In genomic region chr1:43789604-43790288, GRCh38 we compare ENCODE assay signal across 28 cellular contexts.
DNase-seq lines count a peak whose midpoint lies in the region; ATAC-seq lines count a peak whose summit lies in the region.
"Had no signal": no experiment of that assay in that cellular context is flagged by ENCODE, and none has a peak within 500 bp of the region (broad histone marks: within the 10 kb centered on the region; RNA-seq: fewer than 3 reads in every experiment).

No MANE protein-coding gene starts in this region.

- no peaks in the 10 kb centered on the region for H3K36me3 Mint-ChIP-seq in activated T-helper 1 cell treated with anti-CD3 and anti-CD28 coated beads, Interleukin-12 subunit alpha, Interleukin-12 subunit beta, Interleukin-2, Interleukin-4 antibody, amounts not matched to agents 30 ng/mL and 10 ng/mL and 1 ng/mL, durations not matched to agents 14 hours and 24 hours and 36 hours (ENCODE audit: low read depth)
- H3K36me3 Mint-ChIP-seq in stimulated activated effector memory CD8-positive, alpha-beta T cell treated with anti-CD3 and anti-CD28 coated beads, Interleukin-12 subunit alpha, Interleukin-12 subunit beta, amount 100 ng/mL, for 72 hours, result peaks cover 6% of the 10 kb centered on the region
- H3K36me3 Mint-ChIP-seq: mesothelial cell of epicardium, natural killer cell had no signal

- no peak for DNase-seq in activated CD4-positive, CD25-positive, alpha-beta regulatory T cell treated with anti-CD3 and anti-CD28 coated beads, Interleukin-2, amount 50 U/mL, for 72 hours
- peak in 4 of 6 experiments; percentile 6 to 61 (median 50) for DNase-seq in stimulated activated naive CD4-positive, alpha-beta T cell (lab: John Stamatoyannopoulos, UW)
- no peak for DNase-seq in stimulated activated naive CD4-positive, alpha-beta T cell treated with Interleukin-2 at 50 U/mL for 16 hours (lab: John Stamatoyannopoulos, UW)
- peak; percentile 6 for DNase-seq in activated T-helper 1 cell treated with anti-CD3 and anti-CD28 coated beads, Interleukin-12 subunit alpha, Interleukin-12 subunit beta, Interleukin-2, Interleukin-4 antibody, amounts not matched to agents 30 ng/mL and 10 ng/mL and 1 ng/mL, durations not matched to agents 14 hours and 24 hours and 36 hours (ENCODE audit: low spot score)
- no peak for DNase-seq in stimulated activated effector memory CD8-positive, alpha-beta T cell treated with anti-CD3 and anti-CD28 coated beads, Interleukin-12 subunit alpha, Interleukin-12 subunit beta, amount 100 ng/mL, for 72 hours (ENCODE audit: low spot score in 2 of 2)
- no peak for DNase-seq in NOMO-1 treated with dmso at 0.1 percent for 144 hours (lab: John Stamatoyannopoulos, UW; ENCODE audit: unreplicated experiment)
- DNase-seq in substantia nigra (lab: John Stamatoyannopoulos, UW), result no peak
- DNase-seq: activated T-cell treated with anti-CD3 and anti-CD28 coated beads, Interleukin-2, amount 50 U/mL, for 48 hours; body of pancreas; effector CD8-positive, alpha-beta T cell; erythroblast; GM23248; kidney; natural killer cell; NCI-H1105; NCI-H187 treated with DMSO at 0.1 percent for 48 hours; NCI-H2171 treated with DMSO at 0.1 percent for 48 hours; NCI-H526; Peyer's patch; SIG-M5; stimulated activated CD4-positive, alpha-beta T cell treated with anti-CD3 and anti-CD28 coated beads, Interleukin-15, amount 100 ng/mL, for 24 hours; stomach; SW 1271 had no signal

- H3K27ac Mint-ChIP-seq in activated T-helper 1 cell treated with anti-CD3 and anti-CD28 coated beads, Interleukin-12 subunit alpha, Interleukin-12 subunit beta, Interleukin-2, Interleukin-4 antibody, amounts not matched to agents 30 ng/mL and 10 ng/mL and 1 ng/mL, durations not matched to agents 14 hours and 24 hours and 36 hours, result no peak overlapping the region
- no peak overlapping the region for H3K27ac Mint-ChIP-seq in stimulated activated effector memory CD8-positive, alpha-beta T cell treated with anti-CD3 and anti-CD28 coated beads, Interleukin-12 subunit alpha, Interleukin-12 subunit beta, amount 100 ng/mL, for 72 hours
- H3K27ac Mint-ChIP-seq: mesothelial cell of epicardium, natural killer cell had no signal

- ATAC-seq in activated CD4-positive, CD25-positive, alpha-beta regulatory T cell treated with anti-CD3 and anti-CD28 coated beads, Interleukin-2, amount 50 U/mL, for 24 hours, result peak; percentile 63 to 80
- ATAC-seq in stimulated activated effector memory CD8-positive, alpha-beta T cell treated with anti-CD3 and anti-CD28 coated beads, Interleukin-12 subunit alpha, Interleukin-12 subunit beta, amount 100 ng/mL, for 72 hours, result peak; percentile 55
- ATAC-seq: body of pancreas had no signal

- no peak overlapping the region for H3K4me3 Mint-ChIP-seq in activated T-helper 1 cell treated with anti-CD3 and anti-CD28 coated beads, Interleukin-12 subunit alpha, Interleukin-12 subunit beta, Interleukin-2, Interleukin-4 antibody, amounts not matched to agents 30 ng/mL and 10 ng/mL and 1 ng/mL, durations not matched to agents 14 hours and 24 hours and 36 hours
- H3K4me3 Mint-ChIP-seq in stimulated activated effector memory CD8-positive, alpha-beta T cell treated with anti-CD3 and anti-CD28 coated beads, Interleukin-12 subunit alpha, Interleukin-12 subunit beta, amount 100 ng/mL, for 72 hours, result no peak overlapping the region
- H3K4me3 Mint-ChIP-seq: mesothelial cell of epicardium, natural killer cell had no signal

- H3K9me3 Mint-ChIP-seq in activated T-helper 1 cell treated with anti-CD3 and anti-CD28 coated beads, Interleukin-12 subunit alpha, Interleukin-12 subunit beta, Interleukin-2, Interleukin-4 antibody, amounts not matched to agents 30 ng/mL and 10 ng/mL and 1 ng/mL, durations not matched to agents 14 hours and 24 hours and 36 hours, result no peaks in the 10 kb centered on the region
- H3K9me3 Mint-ChIP-seq in stimulated activated effector memory CD8-positive, alpha-beta T cell treated with anti-CD3 and anti-CD28 coated beads, Interleukin-12 subunit alpha, Interleukin-12 subunit beta, amount 100 ng/mL, for 72 hours, result no peaks in the 10 kb centered on the region
- H3K9me3 Mint-ChIP-seq: mesothelial cell of epicardium, natural killer cell had no signal

- H3K27ac ChIP-seq in substantia nigra (ENCODE audit: low read depth, low read length, poor library complexity, severe bottlenecking), result no peak overlapping the region
- H3K27ac ChIP-seq: 22Rv1, body of pancreas, C4-2B, GM23248, Peyer's patch, stomach, tibial nerve had no signal

- no peaks in the 10 kb centered on the region for H3K27me3 Mint-ChIP-seq in activated T-helper 1 cell treated with anti-CD3 and anti-CD28 coated beads, Interleukin-12 subunit alpha, Interleukin-12 subunit beta, Interleukin-2, Interleukin-4 antibody, amounts not matched to agents 30 ng/mL and 10 ng/mL and 1 ng/mL, durations not matched to agents 14 hours and 24 hours and 36 hours (ENCODE audit: insufficient read depth)

- no peaks in the 10 kb centered on the region for H3K4me1 Mint-ChIP-seq in activated T-helper 1 cell treated with anti-CD3 and anti-CD28 coated beads, Interleukin-12 subunit alpha, Interleukin-12 subunit beta, Interleukin-2, Interleukin-4 antibody, amounts not matched to agents 30 ng/mL and 10 ng/mL and 1 ng/mL, durations not matched to agents 14 hours and 24 hours and 36 hours (ENCODE audit: low read depth)
- H3K4me1 Mint-ChIP-seq in stimulated activated effector memory CD8-positive, alpha-beta T cell treated with anti-CD3 and anti-CD28 coated beads, Interleukin-12 subunit alpha, Interleukin-12 subunit beta, amount 100 ng/mL, for 72 hours, result no peaks in the 10 kb centered on the region
- H3K4me1 Mint-ChIP-seq: mesothelial cell of epicardium had no signal

- intact Hi-C loops in activated T-helper 1 cell treated with anti-CD3 and anti-CD28 coated beads, Interleukin-12 subunit alpha, Interleukin-12 subunit beta, Interleukin-2, Interleukin-4 antibody, amounts not matched to agents 30 ng/mL and 10 ng/mL and 1 ng/mL, durations not matched to agents 14 hours and 24 hours and 36 hours (cut with micrococcal nuclease), result no loop called here

Comparison
In these comparisons a context has a peak if more than half of its experiments do, and no peak if none do; other contexts are left out.
1. DNase-seq: peak in stimulated activated naive CD4-positive, alpha-beta T cell (4 of 6) and activated T-helper 1 cell treated with anti-CD3 and anti-CD28 coated beads, Interleukin-12 subunit alpha, Interleukin-12 subunit beta, Interleukin-2, Interleukin-4 antibody, amounts not matched to agents 30 ng/mL and 10 ng/mL and 1 ng/mL, durations not matched to agents 14 hours and 24 hours and 36 hours (single experiment); none in activated CD4-positive, CD25-positive, alpha-beta regulatory T cell treated with anti-CD3 and anti-CD28 coated beads, Interleukin-2, amount 50 U/mL, for 72 hours (single experiment), stimulated activated naive CD4-positive, alpha-beta T cell treated with Interleukin-2 at 50 U/mL for 16 hours (single experiment), stimulated activated effector memory CD8-positive, alpha-beta T cell treated with anti-CD3 and anti-CD28 coated beads, Interleukin-12 subunit alpha, Interleukin-12 subunit beta, amount 100 ng/mL, for 72 hours (0 of 2), NOMO-1 treated with dmso at 0.1 percent for 144 hours (single experiment) and substantia nigra (0 of 49).